8 cellular contexts compared by ENCODE assay signal in the genomic region with DNA sequence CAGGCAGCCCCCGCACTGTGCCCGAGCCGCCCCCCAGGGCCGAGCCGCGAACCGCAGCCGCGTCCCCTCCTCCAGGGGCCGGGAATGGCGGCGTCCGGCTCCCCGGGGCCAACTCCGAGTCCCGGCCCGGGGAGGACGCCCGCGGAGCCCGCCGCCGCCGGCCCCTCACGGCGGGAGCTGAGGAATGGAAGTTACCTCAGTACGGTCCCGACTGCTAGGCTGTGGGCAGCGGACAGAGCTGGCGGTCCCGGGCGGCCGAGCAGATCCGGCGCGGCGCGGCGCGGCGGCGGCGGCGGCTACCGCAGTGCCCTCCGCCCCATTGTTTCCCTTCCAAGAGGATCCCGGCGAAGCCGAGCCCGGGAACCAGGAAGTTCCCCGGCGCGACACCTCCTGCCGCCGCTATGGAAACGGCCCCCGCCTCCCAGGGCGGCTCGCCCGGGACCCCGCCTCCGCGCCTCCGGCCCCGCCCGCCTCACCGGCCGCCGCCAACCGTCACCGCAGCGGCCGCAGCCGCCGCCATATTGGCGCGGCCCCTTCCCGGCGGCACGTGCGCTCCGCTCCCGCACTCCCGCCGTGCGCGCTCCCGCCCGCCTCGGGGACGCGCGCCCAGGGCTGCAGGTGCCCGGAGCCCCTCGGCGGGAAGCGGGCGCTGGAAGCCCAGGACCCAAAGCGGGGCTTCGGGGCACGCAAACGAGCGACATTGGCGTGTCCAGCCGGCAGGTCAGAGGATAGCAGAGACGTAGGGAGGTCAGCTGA. TPM values are rescaled to one million over a fixed set of nuclear protein-coding genes. Genes with fewer than 3 reads are reported as not detected.
A peak's percentile ranks its signal among the peaks of the same experiment; 100 is the strongest.
DNase-seq lines count a peak whose midpoint lies in the region; ATAC-seq and TF ChIP-seq lines count a peak whose summit lies in the region.

A gene (minus strand): TSS at position 403 of the 756 bp plus-strand sequence. CDS start 14,016 bp downstream, outside the sequence.

- no peaks in the 10 kb centered on the region for H3K9me3 ChIP-seq in AG04450 (ENCODE audit: control insufficient read depth, insufficient read depth, low read length)
- H3K9me3 ChIP-seq in duodenal mucosa (ENCODE audit: control insufficient read depth in 1 of 2, low read length in 2 of 2), result no peaks in the 10 kb centered on the region
- no peaks in the 10 kb centered on the region for H3K9me3 ChIP-seq in right lobe of liver

- peak; percentile 95 for TF ChIP-seq POLR2A in right lobe of liver (IDR thresholded peaks at IDR 0.05)

- 0% methylated on average over 3 of the region's 106 CpGs for WGBS in right lobe of liver (ENCODE audit: insufficient coverage, low coverage, low lambda C conversion rate, missing lambda C conversion rate)

- H3K27me3 ChIP-seq in AG04450 (ENCODE audit: control insufficient read depth, insufficient read depth, low read length) (no peaks in the 10 kb centered on the region), duodenal mucosa (ENCODE audit: control insufficient read depth in 1 of 2, insufficient read depth in 2 of 2, low read length in 2 of 2) (no peaks in the 10 kb centered on the region), right lobe of liver (no peaks in the 10 kb centered on the region)

- H3K9ac ChIP-seq in duodenal mucosa (ENCODE audit: low read depth in 1 of 2, low read length in 2 of 2), result peak within 1 kb of the TSS; percentile 77 to 84

- H3K4me1 ChIP-seq in duodenal mucosa (ENCODE audit: control insufficient read depth in 1 of 2, insufficient read depth in 2 of 2, low read length in 2 of 2) (peaks cover 10 to 23% of the 10 kb centered on the region in 2 donors), right lobe of liver (peaks cover 0 to 26% (median 10%) of the 10 kb centered on the region in 4 donors)

- intact Hi-C loops in right lobe of liver (cut with DNase I), result no loop called here

- DNase-seq in AG04450 (ENCODE audit: low read depth, low spot score) (peak; percentile 46), NCI-H345 treated with DMSO at 0.1 percent for 48 hours (lab: John Stamatoyannopoulos, UW; ENCODE audit: unreplicated experiment) (peak; percentile 17), right lobe of liver (peak; percentile 96 to 97 (median 96))
- DNase-seq in activated CD4-positive, alpha-beta T cell treated with anti-CD3 and anti-CD28 coated beads, Interleukin-2, amount 50 U/mL, for 24 hours (ENCODE audit: low read depth in 1 of 2, low spot score in 1 of 2), result peak; percentile 30 to 40
- DNase-seq in stimulated activated CD4-positive, alpha-beta T cell treated with anti-CD3 and anti-CD28 coated beads, Interleukin-4, amount 100 ng/mL, for 24 hours, result peak; percentile 60

- H3K27ac ChIP-seq in AG04450 (ENCODE audit: low read depth, low read length) (no peak within 1 kb of the TSS), duodenal mucosa (ENCODE audit: low read depth, low read length) (peak within 1 kb of the TSS; percentile 67), right lobe of liver (peak within 1 kb of the TSS; percentile 86 to 93 (median 88))

- CTCF ChIA-PET in AG04450 (lab: Charles Lee), result interaction anchor here (1.0 kb wide), 1 partner anchor 96 kb away, joined by 3 read pairs; no protein-coding TSS in a partner anchor

- TF ChIP-seq CTCF in AG04450 (IDR thresholded peaks at IDR 0.05; ENCODE audit: low read depth, low read length), result no peak
- TF ChIP-seq CTCF in right lobe of liver (IDR thresholded peaks at IDR 0.05), result no peak

- peak; percentile 34 for ATAC-seq in GM18520 (IDR thresholded peaks at IDR 0.05; ENCODE audit: unreplicated experiment)
- peak; percentile 44 for ATAC-seq in HG03095 (IDR thresholded peaks at IDR 0.05; ENCODE audit: unreplicated experiment)
- peak; percentile 88 to 97 (median 94) for ATAC-seq in right lobe of liver

- H3K36me3 ChIP-seq in duodenal mucosa (ENCODE audit: control insufficient read depth in 1 of 2, insufficient read depth in 2 of 2, low read length in 2 of 2) (no peaks in the 10 kb centered on the region), right lobe of liver (no peaks in the 10 kb centered on the region)

- POLR2A ChIA-PET in AG04450 (lab: Yijun Ruan, JAX), result no interaction called here

- H3K4me3 ChIP-seq in AG04450 (ENCODE audit: low read depth, low read length) (peak within 1 kb of the TSS; percentile 70), duodenal mucosa (ENCODE audit: low read depth in 1 of 2, low read length in 2 of 2) (peak within 1 kb of the TSS; percentile 92 to 99), right lobe of liver (peak within 1 kb of the TSS; percentile 73 to 77 (median 75))

RNA-seq across cellular contexts. Expression of the gene that starts here (rescaled TPM):
- 12.0 and 13.0 TPM in 2 replicates for polyA plus RNA-seq in AG04450 (2011; rRNA removed)
- 8.6 and 10.7 TPM in 2 replicates for polyA minus RNA-seq in AG04450 (2011; rRNA and poly(A)+ RNA removed)
- 10 to 100 TPM in 5 of 6 experiments, 1 to 10 TPM in 1; 8.4 to 15.3 (median 11.5) TPM for total RNA-seq in right lobe of liver

Comparison
In these comparisons a context has a peak if more than half of its experiments do, and no peak if none do; other contexts are left out.
1. DNase-seq: peak in every context shown above with its lines; median percentile 96 in right lobe of liver; 60 in stimulated activated CD4-positive, alpha-beta T cell treated with anti-CD3 and anti-CD28 coated beads, Interleukin-4, amount 100 ng/mL, for 24 hours; 46 in AG04450; 35 in activated CD4-positive, alpha-beta T cell treated with anti-CD3 and anti-CD28 coated beads, Interleukin-2, amount 50 U/mL, for 24 hours; 17 in NCI-H345 treated with DMSO at 0.1 percent for 48 hours.
2. ATAC-seq: peak in every context shown above with its lines; median percentile 94 in right lobe of liver; 44 in HG03095; 34 in GM18520.